1 cellular context compared by ENCODE assay signal in genomic region chr17:32927201-32927723, GRCh38.
TF ChIP-seq lines count a peak whose summit lies in the region.

No MANE protein-coding gene starts in this region.

TF ChIP-seq in HepG2, 621 proteins besides CTCF, POLR2A, EP300 and RAD21 (continued from another document and continues in another):
- no peak for TF ChIP-seq ZNF770 (CRISPR knock-in tag; IDR thresholded peaks at IDR 0.05)
- TF ChIP-seq ZNF512 (CRISPR knock-in tag; IDR thresholded peaks at IDR 0.05), result no peak
- no peak for TF ChIP-seq REPIN1 (CRISPR knock-in tag; IDR thresholded peaks at IDR 0.05; ENCODE audit: borderline replicate concordance, low read depth)
- 0 out of 2 replicates have a peak, but pooled peaks have one; percentile 31 for TF ChIP-seq SMAD9 (CRISPR knock-in tag; IDR thresholded peaks at IDR 0.05)
- 0 out of 2 replicates have a peak, but pooled peaks have one; percentile 28 for TF ChIP-seq KDM6A (CRISPR knock-in tag; IDR thresholded peaks at IDR 0.05; ENCODE audit: low read depth)
- no peak for TF ChIP-seq GLI4 (CRISPR knock-in tag; IDR thresholded peaks at IDR 0.05; ENCODE audit: borderline replicate concordance)
- no peak; the same call in 1 of the 2 replicates for TF ChIP-seq HIVEP1 (CRISPR knock-in tag; IDR thresholded peaks at IDR 0.05)
- TF ChIP-seq ZNF136 (CRISPR knock-in tag; IDR thresholded peaks at IDR 0.05; ENCODE audit: low read depth), result no peak
- TF ChIP-seq ZNF24 (IDR thresholded peaks at IDR 0.05), result no peak
- TF ChIP-seq CHD4 (IDR thresholded peaks at IDR 0.05; ENCODE audit: borderline replicate concordance, low read length), result no peak
- no peak for TF ChIP-seq ZNF543 (CRISPR knock-in tag; IDR thresholded peaks at IDR 0.05)
- TF ChIP-seq FOXJ3 (CRISPR knock-in tag; IDR thresholded peaks at IDR 0.05; ENCODE audit: borderline replicate concordance), result no peak
- no peak for TF ChIP-seq CCAR2 (optimal IDR thresholded peaks at IDR 0.05; ENCODE audit: low read depth, low read length)
- no peak for TF ChIP-seq HIC2 (CRISPR knock-in tag; IDR thresholded peaks at IDR 0.05; ENCODE audit: low read depth)
- TF ChIP-seq BORCS8-MEF2B (CRISPR knock-in tag; IDR thresholded peaks at IDR 0.05), result no peak; the same call in 1 of the 2 replicates
- TF ChIP-seq XBP1 (CRISPR knock-in tag; IDR thresholded peaks at IDR 0.05), result no peak
- no peak for TF ChIP-seq ATRX (CRISPR knock-in tag; IDR thresholded peaks at IDR 0.05; ENCODE audit: borderline replicate concordance)
- TF ChIP-seq HMGA1 (CRISPR knock-in tag; conservative IDR thresholded peaks at IDR 0.05), result no peak
- no peak for TF ChIP-seq ZNF780A (CRISPR knock-in tag; IDR thresholded peaks at IDR 0.05)
- TF ChIP-seq RERE (CRISPR knock-in tag; IDR thresholded peaks at IDR 0.05; ENCODE audit: low read depth), result 0 out of 2 replicates have a peak, but pooled peaks have one; percentile 36
- peak; percentile 91 for TF ChIP-seq ZBTB43 (CRISPR knock-in tag; conservative IDR thresholded peaks at IDR 0.05)
- no peak; the same call in 1 of the 2 replicates for TF ChIP-seq YEATS4 (CRISPR knock-in tag; IDR thresholded peaks at IDR 0.05; ENCODE audit: borderline replicate concordance)
- TF ChIP-seq ZNF225 (CRISPR knock-in tag; IDR thresholded peaks at IDR 0.05), result no peak
- no peak for TF ChIP-seq THYN1 (CRISPR knock-in tag; IDR thresholded peaks at IDR 0.05; ENCODE audit: borderline replicate concordance, low read depth)
- TF ChIP-seq AHR (CRISPR knock-in tag; IDR thresholded peaks at IDR 0.05), result no peak
- peak; percentile 74; the same call in 1 of the 2 replicates for TF ChIP-seq PRDM10 (CRISPR knock-in tag; IDR thresholded peaks at IDR 0.05; ENCODE audit: low read depth)
- 0 out of 2 replicates have a peak, but pooled peaks have one; percentile 24 for TF ChIP-seq ZNF567 (CRISPR knock-in tag; IDR thresholded peaks at IDR 0.05; ENCODE audit: borderline replicate concordance)
- no peak for TF ChIP-seq FOXO4 (CRISPR knock-in tag; conservative IDR thresholded peaks at IDR 0.05)
- TF ChIP-seq ZFP36L1 (CRISPR knock-in tag; IDR thresholded peaks at IDR 0.05), result no peak
- no peak for TF ChIP-seq ATF5 (CRISPR knock-in tag; IDR thresholded peaks at IDR 0.05; ENCODE audit: low read depth)
- no peak for TF ChIP-seq SCMH1 (CRISPR knock-in tag; IDR thresholded peaks at IDR 0.05; ENCODE audit: borderline replicate concordance)
- peak; percentile 76 for TF ChIP-seq ZFX (CRISPR knock-in tag; IDR thresholded peaks at IDR 0.05; ENCODE audit: low read depth)
- 0 out of 2 replicates have a peak, but pooled peaks have one; percentile 46 for TF ChIP-seq ZNF335 (CRISPR knock-in tag; IDR thresholded peaks at IDR 0.05)
- TF ChIP-seq KLF9 (CRISPR knock-in tag; IDR thresholded peaks at IDR 0.05; ENCODE audit: low read depth), result no peak
- TF ChIP-seq TCF7 (IDR thresholded peaks at IDR 0.05; ENCODE audit: low read depth), result 0 out of 2 replicates have a peak, but pooled peaks have one; percentile 26
- no peak for TF ChIP-seq ZNF652 (CRISPR knock-in tag; IDR thresholded peaks at IDR 0.05; ENCODE audit: borderline replicate concordance, low read depth)
- TF ChIP-seq PBX3 (CRISPR knock-in tag; IDR thresholded peaks at IDR 0.05; ENCODE audit: borderline replicate concordance), result no peak
- TF ChIP-seq ZNF34 (CRISPR knock-in tag; IDR thresholded peaks at IDR 0.05; ENCODE audit: borderline replicate concordance), result no peak
- TF ChIP-seq ZBTB34 (CRISPR knock-in tag; IDR thresholded peaks at IDR 0.05), result no peak
- TF ChIP-seq ZNF724P (CRISPR knock-in tag; IDR thresholded peaks at IDR 0.05; ENCODE audit: borderline replicate concordance), result no peak
